ENCODE assay signal across 15 cellular contexts in genomic region chr17:69913241-69914015, GRCh38.
DNase-seq lines count a peak whose midpoint lies in the region; ATAC-seq and TF ChIP-seq lines count a peak whose summit lies in the region.
"Had no signal": no experiment of that assay in that cellular context is flagged by ENCODE, and none has a peak within 500 bp of the region (broad histone marks: within the 10 kb centered on the region; RNA-seq: fewer than 3 reads in every experiment).

No MANE protein-coding gene starts in this region.

- POLR2A ChIA-PET in AG04450 (lab: Yijun Ruan, JAX) = no interaction called here

- no peaks in the 10 kb centered on the region for H3K36me3 ChIP-seq in neuron (ENCODE audit: insufficient read depth, low read length)
- H3K36me3 ChIP-seq: lower lobe of right lung, sigmoid colon, upper lobe of right lung had no signal

- no peak overlapping the region for H3K27ac ChIP-seq in AG04450 (ENCODE audit: low read depth, low read length)
- H3K27ac ChIP-seq: lower lobe of right lung, upper lobe of right lung had no signal

- H3K27me3 ChIP-seq in AG04450 (ENCODE audit: control insufficient read depth, insufficient read depth, low read length) (no peaks in the 10 kb centered on the region), neuron (ENCODE audit: insufficient read depth, low read length) (no peaks in the 10 kb centered on the region)
- H3K27me3 ChIP-seq: sigmoid colon, upper lobe of right lung had no signal

- CTCF ChIA-PET in AG04450 (lab: Charles Lee) = interaction anchor here (0.6 to 1.1 kb wide), 3 partner anchors 10 to 304 kb away, joined by 3 to 5 read pairs (median 3); no protein-coding TSS in a partner anchor

- peak overlapping the region; percentile 13 for H2AFZ ChIP-seq in neuron (ENCODE audit: low read depth, low read length)

- H3K4me3 ChIP-seq in AG04450 (ENCODE audit: low read depth, low read length) (peak overlapping the region; percentile 8; the same call in 1 of the 2 replicates), neuron (ENCODE audit: low read length) (no peak overlapping the region)
- H3K4me3 ChIP-seq: lower lobe of right lung, upper lobe of right lung had no signal

- H3K4me1 ChIP-seq in neuron (ENCODE audit: insufficient read depth, low read length) = peaks cover 2% of the 10 kb centered on the region
- H3K4me1 ChIP-seq: lower lobe of right lung, upper lobe of right lung had no signal

- ATAC-seq in HG03469 (IDR thresholded peaks at IDR 0.05; ENCODE audit: unreplicated experiment) = no peak
- ATAC-seq: lower lobe of right lung, T-helper 17 cell, upper lobe of right lung had no signal

- no peak for TF ChIP-seq CTCF in AG04450 (IDR thresholded peaks at IDR 0.05; ENCODE audit: low read depth, low read length)

- no peak for DNase-seq in AG04450 (ENCODE audit: low read depth, low spot score)
- peak; percentile 4 for DNase-seq in RPMI7951 (ENCODE audit: low read depth)
- peak; percentile 10 for DNase-seq in fibroblast of gingiva (ENCODE audit: low read depth)
- no peak for DNase-seq in SW 1271 (lab: John Stamatoyannopoulos, UW)
- no peak for DNase-seq in HCEC 1CT
- DNase-seq in NCI-H1048 (lab: John Stamatoyannopoulos, UW) = no peak
- DNase-seq: effector CD4-positive, alpha-beta T cell; lower lobe of right lung; nephron progenitor cell; NK-92 treated with Interleukin-12 subunit alpha and Interleukin-12 subunit beta, amount 100 ng/mL, for 24 hours; sigmoid colon; T-helper 17 cell; upper lobe of right lung had no signal

- no peaks in the 10 kb centered on the region for H3K9me3 ChIP-seq in AG04450 (ENCODE audit: control insufficient read depth, insufficient read depth, low read length)
- H3K9me3 ChIP-seq in neuron (ENCODE audit: low read length) = no peaks in the 10 kb centered on the region
- H3K9me3 ChIP-seq: lower lobe of right lung, sigmoid colon, upper lobe of right lung had no signal

Comparison
In these comparisons a context has a peak if more than half of its experiments do, and no peak if none do; other contexts are left out.
1. DNase-seq: peak in RPMI7951 (single experiment) and fibroblast of gingiva (single experiment); none in AG04450 (single experiment), SW 1271 (0 of 2), HCEC 1CT (single experiment) and NCI-H1048 (single experiment).